27 cellular contexts compared by ENCODE assay signal in genomic region chr12:101884174-101884573, GRCh38.
"Had no signal": no experiment of that assay in that cellular context is flagged by ENCODE, and none has a peak within 500 bp of the region (broad histone marks: within the 10 kb centered on the region; RNA-seq: fewer than 3 reads in every experiment).

No MANE protein-coding gene starts in this region.

- H3K9me3 ChIP-seq: SJSA1 had no signal

- H3K9me3 Mint-ChIP-seq: activated naive CD4-positive, alpha-beta T cell treated with anti-CD3 and anti-CD28 coated beads, Interleukin-2, amount 50 U/mL, for 24 hours; activated T-helper 1 cell treated with anti-CD3 and anti-CD28 coated beads, Interleukin-12 subunit alpha, Interleukin-12 subunit beta, Interleukin-2, Interleukin-4 antibody, amounts not matched to agents 30 ng/mL and 10 ng/mL and 1 ng/mL, durations not matched to agents 14 hours and 24 hours and 36 hours; T-helper 1 cell treated with Interleukin-12 subunit alpha and Interleukin-12 subunit beta and Interleukin-4 antibody, amounts not matched to agents 30 μg/mL and 1 μg/mL, for 36 hours had no signal

- H3K4me3 ChIP-seq: SJSA1 had no signal

- H3K27me3 Mint-ChIP-seq: activated naive CD4-positive, alpha-beta T cell treated with anti-CD3 and anti-CD28 coated beads, Interleukin-2, amount 50 U/mL, for 24 hours had no signal

- DNase-seq: activated CD4-positive, alpha-beta T cell treated with anti-CD3 and anti-CD28 coated beads for 48 hours; activated CD4-positive, alpha-beta T cell treated with anti-CD3 and anti-CD28 coated beads, Interleukin-2, amount 50 U/mL, for 4 hours; activated CD8-positive, alpha-beta memory T cell treated with anti-CD3 and anti-CD28 coated beads, Interleukin-2, amount 50 U/mL, for 48 hours; activated CD8-positive, alpha-beta T cell treated with anti-CD3 and anti-CD28 coated beads, Interleukin-2, amount 10 ng/mL, durations not matched to agents 7 days and 5 days; activated effector memory CD4-positive, alpha-beta T cell treated with Interleukin-2 at 50 U/mL for 16 hours; activated naive CD4-positive, alpha-beta T cell; activated T-cell treated with anti-CD3 and anti-CD28 coated beads, Interleukin-2, amount 50 U/mL, for 1 hour; central memory CD4-positive, alpha-beta T cell; NCI-H1092; NCI-H1417 treated with DMSO at 0.1 percent for 48 hours; NCI-H1694; NCI-H2029; NCI-H2107; NCI-H2171 treated with DMSO at 0.1 percent for 48 hours; NCI-H226; NCI-H526; NCI-H774; OCI-M1; SHP77 had no signal

- H3K27ac ChIP-seq: SJSA1 had no signal

- H3K36me3 Mint-ChIP-seq: activated naive CD4-positive, alpha-beta T cell treated with anti-CD3 and anti-CD28 coated beads, Interleukin-2, amount 50 U/mL, for 24 hours had no signal

- H3K27me3 ChIP-seq: SJSA1 had no signal

- ATAC-seq: activated CD4-positive, CD25-positive, alpha-beta regulatory T cell treated with anti-CD3 and anti-CD28 coated beads, Interleukin-2, amount 50 U/mL, for 24 hours; activated CD8-positive, alpha-beta T cell treated with anti-CD3 and anti-CD28 coated beads, Interleukin-2, amount 10 ng/mL, durations not matched to agents 7 days and 5 days; Panc1; SK-N-SH treated with all-trans-retinoic acid at 6 μM for 48 hours had no signal

- H3K4me3 Mint-ChIP-seq: activated CD8-positive, alpha-beta T cell treated with anti-CD3 and anti-CD28 coated beads, Interleukin-2, amount 10 ng/mL, durations not matched to agents 7 days and 5 days; activated naive CD4-positive, alpha-beta T cell treated with anti-CD3 and anti-CD28 coated beads, Interleukin-2, amount 50 U/mL, for 24 hours; activated T-helper 1 cell treated with anti-CD3 and anti-CD28 coated beads, Interleukin-12 subunit alpha, Interleukin-12 subunit beta, Interleukin-2, Interleukin-4 antibody, amounts not matched to agents 30 ng/mL and 10 ng/mL and 1 ng/mL, durations not matched to agents 14 hours and 24 hours and 36 hours; T-helper 1 cell treated with Interleukin-12 subunit alpha and Interleukin-12 subunit beta and Interleukin-4 antibody, amounts not matched to agents 30 μg/mL and 1 μg/mL, for 36 hours had no signal

- FAIRE-seq: bronchial epithelial cell had no signal

- H3K27ac Mint-ChIP-seq: activated CD8-positive, alpha-beta T cell treated with anti-CD3 and anti-CD28 coated beads, Interleukin-2, amount 10 ng/mL, durations not matched to agents 7 days and 5 days; activated naive CD4-positive, alpha-beta T cell treated with anti-CD3 and anti-CD28 coated beads, Interleukin-2, amount 50 U/mL, for 24 hours; activated T-helper 1 cell treated with anti-CD3 and anti-CD28 coated beads, Interleukin-12 subunit alpha, Interleukin-12 subunit beta, Interleukin-2, Interleukin-4 antibody, amounts not matched to agents 30 ng/mL and 10 ng/mL and 1 ng/mL, durations not matched to agents 14 hours and 24 hours and 36 hours; T-helper 1 cell treated with Interleukin-12 subunit alpha and Interleukin-12 subunit beta and Interleukin-4 antibody, amounts not matched to agents 30 μg/mL and 1 μg/mL, for 36 hours had no signal

- H3K4me1 Mint-ChIP-seq: activated naive CD4-positive, alpha-beta T cell treated with anti-CD3 and anti-CD28 coated beads, Interleukin-2, amount 50 U/mL, for 24 hours had no signal
